1 cellular context compared by ENCODE assay signal in genomic region chr16:19177111-19177747, GRCh38.
TF ChIP-seq lines count a peak whose summit lies in the region.

No MANE protein-coding gene starts in this region.

TF ChIP-seq in HepG2, 621 proteins besides CTCF, POLR2A, EP300 and RAD21 (continued from another document):
- TF ChIP-seq ZNF800 (CRISPR knock-in tag; IDR thresholded peaks at IDR 0.05) (no peak), ZNF326 (CRISPR knock-in tag; IDR thresholded peaks at IDR 0.05; ENCODE audit: borderline replicate concordance) (no peak), HNF4G (IDR thresholded peaks at IDR 0.05; ENCODE audit: borderline replicate concordance, low read depth, low read length) (peak; percentile 74), HNF4G (CRISPR knock-in tag; IDR thresholded peaks at IDR 0.05; ENCODE audit: borderline replicate concordance, low read depth) (no peak), RNF219 (CRISPR knock-in tag; IDR thresholded peaks at IDR 0.05) (no peak), ZNF12 (CRISPR knock-in tag; IDR thresholded peaks at IDR 0.05) (0 out of 2 replicates have a peak, but pooled peaks have one; percentile 24), ZNF432 (CRISPR knock-in tag; IDR thresholded peaks at IDR 0.05; ENCODE audit: borderline replicate concordance) (no peak), EHMT2 (IDR thresholded peaks at IDR 0.05; ENCODE audit: borderline replicate concordance, low read depth, low read length) (peak; percentile 66; the same call in 1 of the 2 replicates), TARDBP (CRISPR knock-in tag; IDR thresholded peaks at IDR 0.05) (no peak), ZNF280D (CRISPR knock-in tag; IDR thresholded peaks at IDR 0.05) (no peak), HNF4A (CRISPR knock-in tag; IDR thresholded peaks at IDR 0.05) (peak; percentile 79), ZNF253 (CRISPR knock-in tag; IDR thresholded peaks at IDR 0.05; ENCODE audit: borderline replicate concordance) (no peak), TAF15 (IDR thresholded peaks at IDR 0.05; ENCODE audit: low read depth, low read length, poor library complexity, severe bottlenecking) (no peak), PCBP1 (IDR thresholded peaks at IDR 0.05; ENCODE audit: borderline replicate concordance, low read depth, low read length) (no peak), MAZ (IDR thresholded peaks at IDR 0.05; ENCODE audit: borderline replicate concordance, low read depth, low read length) (no peak), MAZ (CRISPR knock-in tag; IDR thresholded peaks at IDR 0.05; ENCODE audit: low read depth) (no peak), ZNF24 (IDR thresholded peaks at IDR 0.05) (no peak), ZNF205 (CRISPR knock-in tag; IDR thresholded peaks at IDR 0.05) (peak; percentile 92), MAFF (IDR thresholded peaks at IDR 0.05; ENCODE audit: low read depth, low read length) (no peak), NPAS2 (CRISPR knock-in tag; IDR thresholded peaks at IDR 0.05; ENCODE audit: borderline replicate concordance) (no peak), ZNF644 (CRISPR knock-in tag; IDR thresholded peaks at IDR 0.05; ENCODE audit: low read depth) (peak; percentile 89), FOSL2 (CRISPR knock-in tag; IDR thresholded peaks at IDR 0.05) (no peak), SMAD3 (CRISPR knock-in tag; IDR thresholded peaks at IDR 0.05) (no peak)
- TF ChIP-seq, protein P1, sequence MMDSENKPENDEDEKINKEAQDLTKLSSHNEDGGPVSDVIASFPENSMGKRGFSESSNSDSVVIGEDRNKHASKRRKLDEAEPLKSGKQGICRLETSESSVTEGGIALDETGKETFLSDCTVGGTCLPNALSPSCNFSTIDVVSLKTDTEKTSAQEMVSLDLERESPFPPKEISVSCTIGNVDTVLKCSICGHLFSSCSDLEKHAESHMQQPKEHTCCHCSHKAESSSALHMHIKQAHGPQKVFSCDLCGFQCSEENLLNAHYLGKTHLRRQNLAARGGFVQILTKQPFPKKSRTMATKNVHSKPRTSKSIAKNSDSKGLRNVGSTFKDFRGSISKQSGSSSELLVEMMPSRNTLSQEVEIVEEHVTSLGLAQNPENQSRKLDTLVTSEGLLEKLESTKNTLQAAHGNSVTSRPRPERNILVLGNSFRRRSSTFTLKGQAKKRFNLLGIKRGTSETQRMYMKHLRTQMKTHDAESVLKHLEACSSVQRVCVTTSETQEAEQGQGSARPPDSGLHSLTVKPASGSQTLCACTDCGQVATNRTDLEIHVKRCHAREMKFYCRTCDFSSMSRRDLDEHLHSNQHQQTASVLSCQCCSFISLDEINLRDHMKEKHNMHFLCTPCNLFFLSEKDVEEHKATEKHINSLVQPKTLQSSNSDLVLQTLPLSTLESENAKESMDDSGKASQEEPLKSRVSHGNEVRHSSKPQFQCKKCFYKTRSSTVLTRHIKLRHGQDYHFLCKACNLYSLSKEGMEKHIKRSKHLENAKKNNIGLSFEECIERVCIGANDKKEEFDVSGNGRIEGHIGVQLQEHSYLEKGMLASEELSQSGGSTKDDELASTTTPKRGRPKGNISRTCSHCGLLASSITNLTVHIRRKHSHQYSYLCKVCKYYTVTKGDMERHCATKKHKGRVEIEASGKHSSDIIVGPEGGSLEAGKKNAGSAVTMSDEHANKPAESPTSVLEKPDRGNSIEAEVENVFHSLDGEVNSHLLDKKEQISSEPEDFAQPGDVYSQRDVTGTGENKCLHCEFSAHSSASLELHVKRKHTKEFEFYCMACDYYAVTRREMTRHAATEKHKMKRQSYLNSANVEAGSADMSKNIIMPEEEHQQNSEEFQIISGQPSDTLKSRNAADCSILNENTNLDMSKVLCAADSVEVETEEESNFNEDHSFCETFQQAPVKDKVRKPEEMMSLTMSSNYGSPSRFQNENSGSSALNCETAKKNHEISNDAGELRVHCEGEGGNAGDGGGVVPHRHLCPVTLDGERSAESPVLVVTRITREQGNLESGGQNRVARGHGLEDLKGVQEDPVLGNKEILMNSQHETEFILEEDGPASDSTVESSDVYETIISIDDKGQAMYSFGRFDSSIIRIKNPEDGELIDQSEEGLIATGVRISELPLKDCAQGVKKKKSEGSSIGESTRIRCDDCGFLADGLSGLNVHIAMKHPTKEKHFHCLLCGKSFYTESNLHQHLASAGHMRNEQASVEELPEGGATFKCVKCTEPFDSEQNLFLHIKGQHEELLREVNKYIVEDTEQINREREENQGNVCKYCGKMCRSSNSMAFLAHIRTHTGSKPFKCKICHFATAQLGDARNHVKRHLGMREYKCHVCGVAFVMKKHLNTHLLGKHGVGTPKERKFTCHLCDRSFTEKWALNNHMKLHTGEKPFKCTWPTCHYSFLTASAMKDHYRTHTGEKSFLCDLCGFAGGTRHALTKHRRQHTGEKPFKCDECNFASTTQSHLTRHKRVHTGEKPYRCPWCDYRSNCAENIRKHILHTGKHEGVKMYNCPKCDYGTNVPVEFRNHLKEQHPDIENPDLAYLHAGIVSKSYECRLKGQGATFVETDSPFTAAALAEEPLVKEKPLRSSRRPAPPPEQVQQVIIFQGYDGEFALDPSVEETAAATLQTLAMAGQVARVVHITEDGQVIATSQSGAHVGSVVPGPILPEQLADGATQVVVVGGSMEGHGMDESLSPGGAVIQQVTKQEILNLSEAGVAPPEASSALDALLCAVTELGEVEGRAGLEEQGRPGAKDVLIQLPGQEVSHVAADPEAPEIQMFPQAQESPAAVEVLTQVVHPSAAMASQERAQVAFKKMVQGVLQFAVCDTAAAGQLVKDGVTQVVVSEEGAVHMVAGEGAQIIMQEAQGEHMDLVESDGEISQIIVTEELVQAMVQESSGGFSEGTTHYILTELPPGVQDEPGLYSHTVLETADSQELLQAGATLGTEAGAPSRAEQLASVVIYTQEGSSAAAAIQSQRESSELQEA (CRISPR knock-in tag; IDR thresholded peaks at IDR 0.05; ENCODE audit: not compliant biosample characterization), result no peak
- TF ChIP-seq, protein P2, sequence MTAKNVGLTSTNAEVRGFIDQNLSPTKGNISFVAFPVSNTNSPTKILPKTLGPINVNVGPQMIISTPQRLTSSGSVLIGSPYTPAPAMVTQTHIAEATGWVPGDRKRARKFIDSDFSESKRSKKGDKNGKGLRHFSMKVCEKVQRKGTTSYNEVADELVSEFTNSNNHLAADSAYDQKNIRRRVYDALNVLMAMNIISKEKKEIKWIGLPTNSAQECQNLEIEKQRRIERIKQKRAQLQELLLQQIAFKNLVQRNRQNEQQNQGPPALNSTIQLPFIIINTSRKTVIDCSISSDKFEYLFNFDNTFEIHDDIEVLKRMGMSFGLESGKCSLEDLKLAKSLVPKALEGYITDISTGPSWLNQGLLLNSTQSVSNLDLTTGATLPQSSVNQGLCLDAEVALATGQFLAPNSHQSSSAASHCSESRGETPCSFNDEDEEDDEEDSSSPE (CRISPR knock-in tag; IDR thresholded peaks at IDR 0.05), result no peak
- TF ChIP-seq, protein P3, sequence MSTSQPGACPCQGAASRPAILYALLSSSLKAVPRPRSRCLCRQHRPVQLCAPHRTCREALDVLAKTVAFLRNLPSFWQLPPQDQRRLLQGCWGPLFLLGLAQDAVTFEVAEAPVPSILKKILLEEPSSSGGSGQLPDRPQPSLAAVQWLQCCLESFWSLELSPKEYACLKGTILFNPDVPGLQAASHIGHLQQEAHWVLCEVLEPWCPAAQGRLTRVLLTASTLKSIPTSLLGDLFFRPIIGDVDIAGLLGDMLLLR (CRISPR knock-in tag; IDR thresholded peaks at IDR 0.05), result no peak
TF ChIP-seq in HepG2: peak in this region for 12.
